In the genomic region with DNA sequence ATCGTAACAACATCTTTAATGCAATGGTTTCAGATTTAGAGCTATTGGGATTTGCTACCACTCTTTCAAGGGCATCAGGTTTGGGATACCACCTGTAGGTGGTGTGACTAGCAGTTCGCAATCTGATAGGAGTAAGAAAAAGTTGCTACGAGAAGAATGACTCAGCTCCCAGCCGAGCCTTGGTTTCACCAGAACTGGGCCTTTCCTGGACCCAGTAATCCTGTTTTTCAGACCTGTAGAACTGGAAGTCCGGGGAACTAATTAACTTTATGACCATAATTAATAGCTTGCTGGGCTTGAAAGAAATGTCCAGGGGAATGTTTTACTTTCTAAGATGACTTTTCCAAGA, we compare ENCODE assay signal across 8 cellular contexts. TPM values are rescaled to one million over a fixed set of nuclear protein-coding genes. Genes with fewer than 3 reads are reported as not detected.
DNase-seq lines count a peak whose midpoint lies in the region; ATAC-seq and TF ChIP-seq lines count a peak whose summit lies in the region.

No MANE protein-coding gene starts in this region.

- H3K27ac Mint-ChIP-seq in endodermal cell (peak overlapping the region; percentile 97), mesothelial cell of epicardium (peak overlapping the region; percentile 95)

- H3K4me3 Mint-ChIP-seq in endodermal cell (peak overlapping the region; percentile 91), mesothelial cell of epicardium (peak overlapping the region; percentile 92)

- ATAC-seq in HG03442 (IDR thresholded peaks at IDR 0.05; ENCODE audit: unreplicated experiment) = peak; percentile 51

- peaks cover 26% of the 10 kb centered on the region for H3K4me1 ChIP-seq in endodermal cell (ENCODE audit: control insufficient read depth, insufficient read depth, low read length)

- H3K36me3 Mint-ChIP-seq in endodermal cell (ENCODE audit: low read depth) = peaks cover 37% of the 10 kb centered on the region
- H3K36me3 Mint-ChIP-seq in mesothelial cell of epicardium = peaks cover 18% of the 10 kb centered on the region

- H3K27me3 Mint-ChIP-seq in endodermal cell (ENCODE audit: insufficient read depth) (no peaks in the 10 kb centered on the region), mesothelial cell of epicardium (ENCODE audit: low read depth) (peaks cover 16% of the 10 kb centered on the region)

- H3K27ac ChIP-seq in endodermal cell (ENCODE audit: low read depth, low read length) = no peak overlapping the region

- no peaks in the 10 kb centered on the region for H3K9me3 ChIP-seq in endodermal cell (ENCODE audit: control insufficient read depth, low read length)

- TF ChIP-seq CTCF in endodermal cell (conservative IDR thresholded peaks at IDR 0.05) (peak; percentile 68), mesothelial cell of epicardium (IDR thresholded peaks at IDR 0.05; ENCODE audit: unreplicated experiment) (no peak)

- peak overlapping the region; percentile 82 for H3K9ac ChIP-seq in endodermal cell (ENCODE audit: extremely low read depth, low read length, poor library complexity, severe bottlenecking)

- peak; percentile 46 for DNase-seq in activated naive CD4-positive, alpha-beta T cell treated with Interleukin-2 at 50 U/mL for 16 hours
- no peak for DNase-seq in activated naive CD4-positive, alpha-beta T cell (lab: John Stamatoyannopoulos, UW)
- DNase-seq in T-helper 22 cell (ENCODE audit: low read depth) = peak; percentile 7
- peak; percentile 74 for DNase-seq in endodermal cell
- no peak for DNase-seq in mesothelial cell of epicardium (ENCODE audit: low spot score in 2 of 2, unreplicated experiment in 2 of 2)
- DNase-seq in superior temporal gyrus (ENCODE audit: extremely low spot score) = peak; percentile 33
- no peak for DNase-seq in NCI-H524 treated with DMSO at 0.1 percent for 48 hours (lab: John Stamatoyannopoulos, UW)

- H3K9me3 Mint-ChIP-seq in endodermal cell = no peaks in the 10 kb centered on the region
- no peaks in the 10 kb centered on the region for H3K9me3 Mint-ChIP-seq in mesothelial cell of epicardium

- H3K4me1 Mint-ChIP-seq in endodermal cell = peaks cover 54% of the 10 kb centered on the region
- peaks cover 21% of the 10 kb centered on the region for H3K4me1 Mint-ChIP-seq in mesothelial cell of epicardium

- no peaks in the 10 kb centered on the region for H3K27me3 ChIP-seq in endodermal cell (ENCODE audit: control insufficient read depth, insufficient read depth, low read length, poor library complexity, severe bottlenecking)

- H3K36me3 ChIP-seq in endodermal cell (ENCODE audit: control insufficient read depth, insufficient read depth, low read length) = peaks cover 30% of the 10 kb centered on the region

- H3K4me3 ChIP-seq in endodermal cell (ENCODE audit: low read length) = peak overlapping the region; percentile 95

- WGBS in endodermal cell (ENCODE audit: insufficient coverage in 1 of 2, insufficient read length in 1 of 2), 2 experiments = 9 to 13% methylated on average over 3 to 5 of the region's 5 CpGs

RNA-seq across cellular contexts. Expression of gene ABHD4, which starts 0.8 kb away (rescaled TPM):
- total RNA-seq in endodermal cell (10 to 100 TPM; 68.3 to 77.7 TPM), mesothelial cell of epicardium (28.2 to 29.3 TPM (median 28.4 TPM) in 3 replicates)
- polyA plus RNA-seq in endodermal cell (2013, experiment 1 of 2) = 18.7 TPM
- polyA plus RNA-seq in endodermal cell (2013, experiment 2 of 2) = 15.9 TPM

RNA-seq across cellular contexts. Expression of gene DAD1, which starts 9.8 kb away (rescaled TPM):
- total RNA-seq in endodermal cell = 100 to 1,000 TPM; 176 to 193 TPM
- polyA plus RNA-seq in endodermal cell (2013, experiment 1 of 2) = 241 TPM
- polyA plus RNA-seq in endodermal cell (2013, experiment 2 of 2) = 234 TPM
- total RNA-seq in mesothelial cell of epicardium = 140 to 141 TPM (median 141 TPM) in 3 replicates

RNA-seq across cellular contexts. Expression of gene OR6J1, which starts 45.3 kb away (rescaled TPM):
- not detected for total RNA-seq in endodermal cell
- polyA plus RNA-seq in endodermal cell (2013, experiment 1 of 2) = not detected
- polyA plus RNA-seq in endodermal cell (2013, experiment 2 of 2) = not detected
- total RNA-seq in mesothelial cell of epicardium = not detected in 3 replicates

Comparison
In these comparisons a context has a peak if more than half of its experiments do, and no peak if none do; other contexts are left out.
1. DNase-seq: peak in activated naive CD4-positive, alpha-beta T cell treated with Interleukin-2 at 50 U/mL for 16 hours (single experiment), T-helper 22 cell (single experiment), endodermal cell (single experiment) and superior temporal gyrus (single experiment); none in activated naive CD4-positive, alpha-beta T cell (0 of 4), mesothelial cell of epicardium (0 of 2) and NCI-H524 treated with DMSO at 0.1 percent for 48 hours (single experiment).